28 cellular contexts compared by ENCODE assay signal in genomic region chr18:46858290-46858689, GRCh38.
"Had no signal": no experiment of that assay in that cellular context is flagged by ENCODE, and none has a peak within 500 bp of the region (broad histone marks: within the 10 kb centered on the region; RNA-seq: fewer than 3 reads in every experiment).

No MANE protein-coding gene starts in this region.

- H3K4me2 ChIP-seq: SK-N-SH had no signal

- H3K4me3 ChIP-seq: MG63 had no signal

- H3K4me3 Mint-ChIP-seq: T-cell; T-helper 1 cell treated with Interleukin-12 subunit alpha and Interleukin-12 subunit beta and Interleukin-4 antibody, amounts not matched to agents 30 μg/mL and 1 μg/mL, for 36 hours had no signal

- H3K27me3 Mint-ChIP-seq: T-cell had no signal

- H3K27ac Mint-ChIP-seq: T-cell; T-helper 1 cell treated with Interleukin-12 subunit alpha and Interleukin-12 subunit beta and Interleukin-4 antibody, amounts not matched to agents 30 μg/mL and 1 μg/mL, for 36 hours had no signal

- H3K9me3 ChIP-seq: MG63, SK-N-SH had no signal

- H3K27me3 ChIP-seq: MG63 had no signal

- DNase-seq: Karpas-422, KG1, MG63, NCI-H1092, NCI-H1105 treated with DMSO at 0.1 percent for 48 hours, NCI-H1417 treated with DMSO at 0.1 percent for 48 hours, NCI-H146, NCI-H1694 treated with DMSO at 0.1 percent for 48 hours, NCI-H1930, NCI-H2081, NCI-H2107, NCI-H2171, NCI-H226, NCI-H446, NCI-H510A, NCI-H524 treated with DMSO at 0.1 percent for 48 hours, NCI-H69, NCI-H774, PC-3, SHP77, SK-N-SH, SW 1271, T-cell had no signal

- FAIRE-seq: HTR-8/SVneo had no signal

- H3K36me3 ChIP-seq: MG63 had no signal

- H3K9me3 Mint-ChIP-seq: T-cell; T-helper 1 cell treated with Interleukin-12 subunit alpha and Interleukin-12 subunit beta and Interleukin-4 antibody, amounts not matched to agents 30 μg/mL and 1 μg/mL, for 36 hours had no signal

- H3K9ac ChIP-seq: SK-N-SH had no signal

- ATAC-seq: Panc1, PC-3, T-cell had no signal

- H3K27ac ChIP-seq: HL-60, RWPE1 had no signal
